ENCODE assay signal across 15 cellular contexts in genomic region chr15:38631126-38632075, GRCh38.
DNase-seq lines count a peak whose midpoint lies in the region; ATAC-seq and TF ChIP-seq lines count a peak whose summit lies in the region.
"Had no signal": no experiment of that assay in that cellular context is flagged by ENCODE, and none has a peak within 500 bp of the region (broad histone marks: within the 10 kb centered on the region; RNA-seq: fewer than 3 reads in every experiment).

No MANE protein-coding gene starts in this region.

- no peak overlapping the region for H3K4me2 ChIP-seq in DND-41 (ENCODE audit: insufficient read depth, low read length)
- H3K4me2 ChIP-seq: KMS-11 had no signal

- no peaks in the 10 kb centered on the region for H3K27me3 Mint-ChIP-seq in activated naive CD8-positive, alpha-beta T cell treated with anti-CD3 and anti-CD28 coated beads for 36 hours

- H3K36me3 Mint-ChIP-seq in activated naive CD8-positive, alpha-beta T cell treated with anti-CD3 and anti-CD28 coated beads for 36 hours = peaks cover 4% of the 10 kb centered on the region
- H3K36me3 Mint-ChIP-seq: CD14-positive monocyte had no signal

- no peaks in the 10 kb centered on the region for H3K79me2 ChIP-seq in DND-41 (ENCODE audit: insufficient read depth, low read length)

- H3K9ac ChIP-seq in DND-41 (ENCODE audit: low read depth, low read length) = no peak overlapping the region
- H3K9ac ChIP-seq: KMS-11 had no signal

- H3K4me3 Mint-ChIP-seq in activated naive CD8-positive, alpha-beta T cell treated with anti-CD3 and anti-CD28 coated beads for 36 hours = peak overlapping the region; percentile 5
- H3K4me3 Mint-ChIP-seq: CD14-positive monocyte had no signal

- DNase-seq in DND-41 (no peak), NCI-H69 (lab: John Stamatoyannopoulos, UW) (no peak), ascending aorta (ENCODE audit: low spot score in 2 of 2) (no peak)
- DNase-seq in activated naive CD8-positive, alpha-beta T cell treated with anti-CD3 and anti-CD28 coated beads for 36 hours = no peak
- DNase-seq: amygdala, colonic mucosa, NCI-H1694 had no signal

- intact Hi-C loops in ascending aorta (cut with DNase I) = no loop called here

- H3K4me3 ChIP-seq in DND-41 (ENCODE audit: low read depth in 1 of 2, low read length in 2 of 2) (no peak overlapping the region), ascending aorta (no peak overlapping the region)
- H3K4me3 ChIP-seq: colonic mucosa, skin epidermis had no signal

- no peaks in the 10 kb centered on the region for H3K36me3 ChIP-seq in DND-41 (ENCODE audit: insufficient read depth, low read length)
- no peaks in the 10 kb centered on the region for H3K36me3 ChIP-seq in ascending aorta
- H3K36me3 ChIP-seq: colonic mucosa had no signal

- ATAC-seq in DND-41 (ENCODE audit: insufficient read depth, low read depth) = no peak
- peak; percentile 57 for ATAC-seq in GM18861 (IDR thresholded peaks at IDR 0.05; ENCODE audit: unreplicated experiment)
- peak; percentile 66 for ATAC-seq in HG03378 (IDR thresholded peaks at IDR 0.05; ENCODE audit: unreplicated experiment)
- ATAC-seq in HG02885 (IDR thresholded peaks at IDR 0.05; ENCODE audit: poor library complexity, unreplicated experiment) = no peak
- no peak for ATAC-seq in HG03457 (IDR thresholded peaks at IDR 0.05; ENCODE audit: unreplicated experiment)

- H3K27me3 ChIP-seq in DND-41 (ENCODE audit: insufficient read depth, low read length, poor library complexity) (no peaks in the 10 kb centered on the region), ascending aorta (no peaks in the 10 kb centered on the region)
- H3K27me3 ChIP-seq: colonic mucosa had no signal

- H2AFZ ChIP-seq in DND-41 (ENCODE audit: low read depth, low read length) = peak overlapping the region; percentile 8; the same call in 1 of the 2 replicates

- H3K4me1 ChIP-seq in DND-41 (ENCODE audit: insufficient read depth, low read length) = peaks cover 13% of the 10 kb centered on the region
- H3K4me1 ChIP-seq in ascending aorta = no peaks in the 10 kb centered on the region
- H3K4me1 ChIP-seq: colonic mucosa had no signal

- H3K4me1 Mint-ChIP-seq in activated naive CD8-positive, alpha-beta T cell treated with anti-CD3 and anti-CD28 coated beads for 36 hours = peaks cover 53% of the 10 kb centered on the region

- H3K27ac Mint-ChIP-seq in activated naive CD8-positive, alpha-beta T cell treated with anti-CD3 and anti-CD28 coated beads for 36 hours = peak overlapping the region; percentile 88
- H3K27ac Mint-ChIP-seq: CD14-positive monocyte had no signal

- no peaks in the 10 kb centered on the region for H4K20me1 ChIP-seq in DND-41 (ENCODE audit: insufficient read depth, low read length)

- peaks cover 3% of the 10 kb centered on the region for H3K9me3 Mint-ChIP-seq in activated naive CD8-positive, alpha-beta T cell treated with anti-CD3 and anti-CD28 coated beads for 36 hours
- H3K9me3 Mint-ChIP-seq: CD14-positive monocyte had no signal

- H3K27ac ChIP-seq in DND-41 (ENCODE audit: low read length) (peak overlapping the region; percentile 48; the same call in 1 of the 2 replicates), ascending aorta (no peak overlapping the region)
- H3K27ac ChIP-seq: colonic mucosa, epithelial cell of prostate, KMS-11 had no signal

- TF ChIP-seq CTCF in DND-41 (IDR thresholded peaks at IDR 0.05; ENCODE audit: borderline replicate concordance, extremely low read depth, low read length, poor library complexity, severe bottlenecking) (no peak), ascending aorta (IDR thresholded peaks at IDR 0.05) (no peak)

- no peaks in the 10 kb centered on the region for H3K9me3 ChIP-seq in DND-41 (ENCODE audit: insufficient read depth, low read length, severe bottlenecking)
- H3K9me3 ChIP-seq in ascending aorta = no peaks in the 10 kb centered on the region
- H3K9me3 ChIP-seq: colonic mucosa had no signal

Comparison
In these comparisons a context has a peak if more than half of its experiments do, and no peak if none do; other contexts are left out.
1. ATAC-seq: peak in GM18861 (single experiment) and HG03378 (single experiment); none in DND-41 (single experiment), HG02885 (single experiment) and HG03457 (single experiment).